ENCODE assay signal across 11 cellular contexts in the genomic region with DNA sequence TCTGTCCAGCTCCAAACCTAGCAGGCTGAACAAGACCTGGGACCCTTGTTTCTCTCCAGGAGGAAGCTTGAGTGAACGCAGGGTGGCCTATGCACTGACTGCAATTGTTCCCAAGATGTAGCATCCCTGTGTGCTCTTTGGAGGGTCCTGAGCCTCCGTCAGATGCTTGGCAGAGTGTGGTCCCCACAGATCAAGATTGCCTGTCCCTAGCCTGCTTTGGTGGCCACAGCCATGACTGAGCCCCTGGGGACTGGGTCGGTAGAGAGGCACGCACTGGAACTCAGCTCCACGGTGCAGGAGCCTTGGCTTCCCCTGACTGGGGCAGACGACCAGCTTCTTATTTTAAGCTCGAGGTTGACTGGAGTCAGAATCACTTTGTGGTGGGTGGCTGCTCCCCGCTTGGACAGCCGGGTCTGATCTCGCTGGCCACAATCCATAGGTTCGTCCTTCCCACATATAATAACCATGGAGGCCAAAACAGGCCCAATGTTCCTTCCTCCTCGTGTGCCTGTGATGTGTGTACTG.
DNase-seq lines count a peak whose midpoint lies in the region; ATAC-seq and TF ChIP-seq lines count a peak whose summit lies in the region.
"Had no signal": no experiment of that assay in that cellular context is flagged by ENCODE, and none has a peak within 500 bp of the region (broad histone marks: within the 10 kb centered on the region; RNA-seq: fewer than 3 reads in every experiment).

No MANE protein-coding gene starts in this region.

- H3K4me1 ChIP-seq in left lung (peaks cover 23 to 84% of the 10 kb centered on the region in 2 donors), tibial artery (peaks cover 3 to 49% (median 28%) of the 10 kb centered on the region in 4 donors)

- CTCF ChIA-PET in activated CD8-positive, alpha-beta memory T cell treated with anti-CD3 and anti-CD28 coated beads, Interleukin-2, amount 10 ng/mL, durations not matched to agents 7 days and 5 days (lab: Charles Lee), result interaction anchor here (0.7 to 2.1 kb wide), 4 partner anchors 30 to 73 kb away, joined by 3 to 10 read pairs (median 4); no protein-coding TSS in a partner anchor
- CTCF ChIA-PET in T-cell (lab: Charles Lee), result interaction anchor here (0.7 to 2.8 kb wide), 3 partner anchors 37 to 529 kb away, joined by 3 to 9 read pairs (median 4); partner anchors contain the start of genes CPSF2 (in 1 of the 2) and NDUFB1 (in 1 of the 2)

- peak overlapping the region; percentile 93 for H3K27ac Mint-ChIP-seq in activated CD8-positive, alpha-beta memory T cell treated with anti-CD3 and anti-CD28 coated beads, Interleukin-2, amount 10 ng/mL, durations not matched to agents 7 days and 5 days
- H3K27ac Mint-ChIP-seq in T-cell, result peak overlapping the region; percentile 95 to 100
- H3K27ac Mint-ChIP-seq: H9 had no signal

- H3K27ac ChIP-seq in left lung, result peak overlapping the region; percentile 87
- H3K27ac ChIP-seq in tibial artery, result peak overlapping the region; percentile 93 to 97

- H3K4me1 Mint-ChIP-seq in activated CD8-positive, alpha-beta memory T cell treated with anti-CD3 and anti-CD28 coated beads, Interleukin-2, amount 10 ng/mL, durations not matched to agents 7 days and 5 days, result peaks cover 83% of the 10 kb centered on the region
- H3K4me1 Mint-ChIP-seq in T-cell, result peaks cover 73 to 84% (median 80%) of the 10 kb centered on the region in 3 donors

- H3K9me3 ChIP-seq in left lung (no peaks in the 10 kb centered on the region), tibial artery (no peaks in the 10 kb centered on the region)

- H3K27me3 ChIP-seq in left lung (no peaks in the 10 kb centered on the region), tibial artery (no peaks in the 10 kb centered on the region)

- DNase-seq in activated CD8-positive, alpha-beta memory T cell treated with anti-CD3 and anti-CD28 coated beads, Interleukin-2, amount 10 ng/mL, durations not matched to agents 7 days and 5 days, result no peak
- no peak for DNase-seq in activated CD8-positive, alpha-beta memory T cell treated with anti-CD3 and anti-CD28 coated beads, Interleukin-2, amount 50 U/mL, for 4 hours
- DNase-seq in T-cell (no peak), left lung (peak in 1 of 2 donors; percentile 31), tibial artery (no peak), NCI-H1694 (lab: John Stamatoyannopoulos, UW) (no peak), LoVo (ENCODE audit: low spot score) (no peak)
- DNase-seq: H9, NCI-H446, SW 1271 had no signal

- TF ChIP-seq CTCF in left lung (IDR thresholded peaks at IDR 0.05), result no peak
- no peak for TF ChIP-seq CTCF in tibial artery (IDR thresholded peaks at IDR 0.05)

- H3K36me3 ChIP-seq in left lung (peaks cover 0 to 22% of the 10 kb centered on the region in 2 donors), tibial artery (peaks cover 7 to 24% (median 14%) of the 10 kb centered on the region in 3 donors)

- ATAC-seq in activated CD8-positive, alpha-beta memory T cell treated with anti-CD3 and anti-CD28 coated beads, Interleukin-2, amount 10 ng/mL, durations not matched to agents 7 days and 5 days, result peak; percentile 10
- no peak for ATAC-seq in T-cell (replicated peaks in 1 of 4)
- ATAC-seq in left lung, result no peak
- no peak for ATAC-seq in GM19467 (IDR thresholded peaks at IDR 0.05; ENCODE audit: unreplicated experiment)

- POLR2A ChIA-PET in T-cell (lab: Charles Lee), result interaction anchor here in 1 of 2 donors (0.6 kb wide), 2 partner anchors 12 to 27 kb away, joined by 3 to 5 read pairs; no protein-coding TSS in a partner anchor

- intact Hi-C loops in left lung (cut with DNase I), result no loop called here
- intact Hi-C loops in tibial artery (cut with DNase I; ENCODE audit: low total_unique reads), result no loop called here

- H3K9me3 Mint-ChIP-seq in activated CD8-positive, alpha-beta memory T cell treated with anti-CD3 and anti-CD28 coated beads, Interleukin-2, amount 10 ng/mL, durations not matched to agents 7 days and 5 days (ENCODE audit: low read depth), result no peaks in the 10 kb centered on the region
- no peaks in the 10 kb centered on the region for H3K9me3 Mint-ChIP-seq in T-cell
- H3K9me3 Mint-ChIP-seq: H9 had no signal

- peaks cover 39% of the 10 kb centered on the region for H3K36me3 Mint-ChIP-seq in activated CD8-positive, alpha-beta memory T cell treated with anti-CD3 and anti-CD28 coated beads, Interleukin-2, amount 10 ng/mL, durations not matched to agents 7 days and 5 days
- H3K36me3 Mint-ChIP-seq in T-cell, result peaks cover 16% of the 10 kb centered on the region

- H3K4me3 ChIP-seq in left lung, result no peak overlapping the region
- no peak overlapping the region for H3K4me3 ChIP-seq in tibial artery

- H3K4me3 Mint-ChIP-seq in activated CD8-positive, alpha-beta memory T cell treated with anti-CD3 and anti-CD28 coated beads, Interleukin-2, amount 10 ng/mL, durations not matched to agents 7 days and 5 days, result no peak overlapping the region
- H3K4me3 Mint-ChIP-seq in T-cell, result peak overlapping the region; percentile 99
- H3K4me3 Mint-ChIP-seq: H9 had no signal

- no peaks in the 10 kb centered on the region for H3K27me3 Mint-ChIP-seq in activated CD8-positive, alpha-beta memory T cell treated with anti-CD3 and anti-CD28 coated beads, Interleukin-2, amount 10 ng/mL, durations not matched to agents 7 days and 5 days
- no peaks in the 10 kb centered on the region for H3K27me3 Mint-ChIP-seq in T-cell
